In the genomic region with DNA sequence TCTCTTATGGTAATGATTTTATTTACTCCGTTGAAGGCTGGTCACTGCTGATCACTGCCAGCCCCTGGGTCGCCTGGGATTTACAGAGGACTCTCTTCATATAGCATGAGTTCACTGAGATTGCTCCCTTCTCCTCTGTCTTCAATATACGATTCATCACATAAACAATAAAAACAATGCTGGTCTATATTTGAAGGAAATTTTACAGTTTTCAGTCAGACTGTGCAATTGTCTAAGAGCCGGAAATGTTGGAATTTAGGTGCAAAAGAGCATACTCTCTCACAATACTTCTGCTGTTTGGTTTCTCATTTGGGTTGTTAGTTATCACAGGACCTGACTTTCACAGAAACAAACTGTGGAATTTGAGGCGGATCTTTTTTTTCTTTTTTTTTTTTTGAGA, we compare ENCODE assay signal across 17 cellular contexts.
DNase-seq lines count a peak whose midpoint lies in the region; ATAC-seq and TF ChIP-seq lines count a peak whose summit lies in the region.
"Had no signal": no experiment of that assay in that cellular context is flagged by ENCODE, and none has a peak within 500 bp of the region (broad histone marks: within the 10 kb centered on the region; RNA-seq: fewer than 3 reads in every experiment).

No MANE protein-coding gene starts in this region.

- no peak overlapping the region for H3K9ac ChIP-seq in smooth muscle cell (ENCODE audit: low read depth)
- H3K9ac ChIP-seq: KMS-11 had no signal

- peaks cover 48% of the 10 kb centered on the region for H3K4me1 Mint-ChIP-seq in nephron progenitor cell

- H4K20me1 ChIP-seq in OCI-LY7 (ENCODE audit: insufficient read depth, low read length) (no peaks in the 10 kb centered on the region), smooth muscle cell (ENCODE audit: low read depth) (no peaks in the 10 kb centered on the region)

- no peak overlapping the region for H3K4me3 Mint-ChIP-seq in nephron progenitor cell
- H3K4me3 Mint-ChIP-seq: CD8-positive, alpha-beta T cell; H9 had no signal

- H3K36me3 ChIP-seq in OCI-LY7 (ENCODE audit: insufficient read depth, low read length) (no peaks in the 10 kb centered on the region), smooth muscle cell (ENCODE audit: low read depth) (no peaks in the 10 kb centered on the region), H7 (replicated peaks; ENCODE audit: control insufficient read depth, insufficient read depth, low read length) (no peaks in the 10 kb centered on the region)
- H3K36me3 ChIP-seq: BE2C had no signal

- no TSS peak for BruUV-seq in OCI-LY7 (replicated peaks; lab: Mats Ljungman, UMichigan)

- ATAC-seq in HG03469 (IDR thresholded peaks at IDR 0.05; ENCODE audit: unreplicated experiment): no peak
- ATAC-seq: CD8-positive, alpha-beta T cell; PC-3 had no signal

- H3K4me1 ChIP-seq in OCI-LY7 (ENCODE audit: insufficient read depth, low read length, poor library complexity, severe bottlenecking) (peaks cover 10% of the 10 kb centered on the region), smooth muscle cell (ENCODE audit: low read depth) (no peaks in the 10 kb centered on the region)
- H3K4me1 ChIP-seq: BE2C had no signal

- H3K27me3 ChIP-seq in smooth muscle cell (ENCODE audit: low read depth): no peaks in the 10 kb centered on the region
- no peaks in the 10 kb centered on the region for H3K27me3 ChIP-seq in H7 (ENCODE audit: control insufficient read depth, insufficient read depth, low read length)
- H3K27me3 ChIP-seq: BE2C had no signal

- POLR2A ChIA-PET in OCI-LY7 (lab: Charles Lee): interaction anchor here (0.6 to 1.1 kb wide), 5 partner anchors 8 to 134 kb away, joined by 3 to 8 read pairs (median 4); no protein-coding TSS in a partner anchor

- H2AFZ ChIP-seq in OCI-LY7 (ENCODE audit: low read length) (peak overlapping the region; percentile 79; the same call in 1 of the 2 replicates), smooth muscle cell (ENCODE audit: low read depth) (no peak overlapping the region)

- H3K4me3 ChIP-seq in OCI-LY7 (ENCODE audit: low read depth, low read length, poor library complexity, severe bottlenecking) (no peak overlapping the region), smooth muscle cell (no peak overlapping the region), H7 (ENCODE audit: insufficient read depth, low read depth, low read length) (no peak overlapping the region)
- H3K4me3 ChIP-seq: SK-N-MC had no signal

- no peaks in the 10 kb centered on the region for H3K9me2 ChIP-seq in OCI-LY7 (ENCODE audit: insufficient read depth, low read length)

- TF ChIP-seq CTCF in OCI-LY7 (conservative IDR thresholded peaks at IDR 0.05; ENCODE audit: low read length): no peak
- no peak for TF ChIP-seq CTCF in nephron progenitor cell (IDR thresholded peaks at IDR 0.05)
- TF ChIP-seq CTCF in smooth muscle cell (IDR thresholded peaks at IDR 0.05; ENCODE audit: borderline replicate concordance, insufficient read depth, poor library complexity, severe bottlenecking): no peak

- H3K9me3 Mint-ChIP-seq in nephron progenitor cell: peaks cover 5% of the 10 kb centered on the region
- H3K9me3 Mint-ChIP-seq: CD8-positive, alpha-beta T cell; H9 had no signal

- DNase-seq in OCI-LY7 (ENCODE audit: low spot score) (no peak), nephron progenitor cell (no peak), smooth muscle cell (lab: John Stamatoyannopoulos, UW; ENCODE audit: unreplicated experiment) (no peak), H7 (no peak), GOT3 (lab: John Stamatoyannopoulos, UW) (no peak)
- no peak for DNase-seq in stimulated activated CD4-positive, alpha-beta T cell treated with anti-CD3 and anti-CD28 coated beads, Interleukin-4, amount 100 ng/mL, for 24 hours
- DNase-seq: BE2C; CD8-positive, alpha-beta T cell; GF-D8; H9; NCI-H1105 treated with DMSO at 0.1 percent for 48 hours; NK-92 treated with Interleukin-12 subunit alpha and Interleukin-12 subunit beta, amount 100 ng/mL, for 24 hours; PC-3 had no signal

- no peaks in the 10 kb centered on the region for H3K9me3 ChIP-seq in OCI-LY7 (ENCODE audit: low read length)
- H3K9me3 ChIP-seq in smooth muscle cell (replicated peaks; ENCODE audit: low read depth): no peaks in the 10 kb centered on the region
- H3K9me3 ChIP-seq: BE2C had no signal

- WGBS in smooth muscle cell (ENCODE audit: low lambda C conversion rate): 70% methylated on average over 5 of the region's 5 CpGs

- intact Hi-C loops in OCI-LY7 (cut with micrococcal nuclease; ENCODE audit: unreplicated experiment): no loop called here

- H3K36me3 Mint-ChIP-seq in nephron progenitor cell (ENCODE audit: low read depth): no peaks in the 10 kb centered on the region
- H3K36me3 Mint-ChIP-seq: CD8-positive, alpha-beta T cell had no signal

- peak overlapping the region; percentile 89 for H3K27ac Mint-ChIP-seq in nephron progenitor cell
- H3K27ac Mint-ChIP-seq: CD8-positive, alpha-beta T cell; H9 had no signal

- no peaks in the 10 kb centered on the region for H3F3A ChIP-seq in smooth muscle cell (ENCODE audit: low read depth)

- H3K4me2 ChIP-seq in OCI-LY7 (ENCODE audit: low read length): no peak overlapping the region
- no peak overlapping the region for H3K4me2 ChIP-seq in smooth muscle cell
- H3K4me2 ChIP-seq: KMS-11 had no signal

- peaks cover 3% of the 10 kb centered on the region for H3K27me3 Mint-ChIP-seq in nephron progenitor cell (ENCODE audit: low read depth, poor library complexity)

- no peaks in the 10 kb centered on the region for H3K79me2 ChIP-seq in OCI-LY7 (ENCODE audit: insufficient read depth, low read depth, low read length)
- H3K79me2 ChIP-seq in smooth muscle cell (ENCODE audit: low read depth): no peaks in the 10 kb centered on the region

- H3K27ac ChIP-seq in OCI-LY7 (ENCODE audit: low read depth, low read length, poor library complexity, severe bottlenecking) (no peak overlapping the region), cingulate gyrus (ENCODE audit: low read depth, low read length) (peak overlapping the region; percentile 67), smooth muscle cell (ENCODE audit: low read depth) (peak overlapping the region; percentile 8)
- H3K27ac ChIP-seq: KMS-11, SK-N-MC had no signal

- CTCF ChIA-PET in OCI-LY7 (lab: Charles Lee; ENCODE audit: unreplicated experiment): no interaction called here
